25 cellular contexts compared by ENCODE assay signal in the genomic region with DNA sequence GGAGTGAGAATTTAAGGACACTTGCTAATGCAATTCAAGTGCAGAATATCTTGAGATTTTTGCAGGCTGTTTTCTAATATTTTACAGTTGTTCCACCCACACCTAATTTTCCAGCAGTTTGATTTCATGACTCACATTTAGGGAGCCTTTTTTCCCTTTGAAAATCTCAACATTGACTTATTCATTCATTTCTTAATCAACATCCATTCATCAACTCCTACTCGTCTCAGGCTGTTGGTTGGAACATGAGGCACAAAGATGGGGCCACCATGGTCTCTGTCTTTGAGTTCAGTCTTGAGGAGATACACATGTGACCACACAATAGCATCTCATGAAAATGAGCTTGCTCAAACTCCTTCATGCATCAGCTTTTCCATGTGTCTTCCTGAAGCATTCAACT.
"Had no signal": no experiment of that assay in that cellular context is flagged by ENCODE, and none has a peak within 500 bp of the region (broad histone marks: within the 10 kb centered on the region; RNA-seq: fewer than 3 reads in every experiment).

No MANE protein-coding gene starts in this region.

- H3K27ac ChIP-seq: SJSA1 had no signal

- H3K36me3 Mint-ChIP-seq: activated naive CD4-positive, alpha-beta T cell treated with anti-CD3 and anti-CD28 coated beads, Interleukin-2, amount 50 U/mL, for 24 hours; brain; WTC11 had no signal

- H3K4me3 Mint-ChIP-seq: activated CD8-positive, alpha-beta T cell treated with anti-CD3 and anti-CD28 coated beads, Interleukin-2, amount 10 ng/mL, durations not matched to agents 7 days and 5 days; activated naive CD4-positive, alpha-beta T cell treated with anti-CD3 and anti-CD28 coated beads, Interleukin-2, amount 50 U/mL, for 24 hours; brain; T-helper 1 cell treated with Interleukin-12 subunit alpha and Interleukin-12 subunit beta and Interleukin-4 antibody, amounts not matched to agents 30 μg/mL and 1 μg/mL, for 36 hours; WTC11 had no signal

- ATAC-seq: activated CD8-positive, alpha-beta T cell treated with anti-CD3 and anti-CD28 coated beads, Interleukin-2, amount 10 ng/mL, durations not matched to agents 7 days and 5 days; SK-N-SH treated with all-trans-retinoic acid at 6 μM for 48 hours; WTC11 had no signal

- H3K4me1 Mint-ChIP-seq: activated naive CD4-positive, alpha-beta T cell treated with anti-CD3 and anti-CD28 coated beads, Interleukin-2, amount 50 U/mL, for 24 hours had no signal

- H3K27me3 Mint-ChIP-seq: activated naive CD4-positive, alpha-beta T cell treated with anti-CD3 and anti-CD28 coated beads, Interleukin-2, amount 50 U/mL, for 24 hours had no signal

- H3K36me3 ChIP-seq: ascending aorta, SJSA1 had no signal

- H3K4me3 ChIP-seq: ascending aorta, SJSA1 had no signal

- H3K27ac Mint-ChIP-seq: activated CD8-positive, alpha-beta T cell treated with anti-CD3 and anti-CD28 coated beads, Interleukin-2, amount 10 ng/mL, durations not matched to agents 7 days and 5 days; activated naive CD4-positive, alpha-beta T cell treated with anti-CD3 and anti-CD28 coated beads, Interleukin-2, amount 50 U/mL, for 24 hours; brain; T-helper 1 cell treated with Interleukin-12 subunit alpha and Interleukin-12 subunit beta and Interleukin-4 antibody, amounts not matched to agents 30 μg/mL and 1 μg/mL, for 36 hours; WTC11 had no signal

- H3K27me3 ChIP-seq: ascending aorta had no signal

- H3K9me3 Mint-ChIP-seq: activated naive CD4-positive, alpha-beta T cell treated with anti-CD3 and anti-CD28 coated beads, Interleukin-2, amount 50 U/mL, for 24 hours; T-helper 1 cell treated with Interleukin-12 subunit alpha and Interleukin-12 subunit beta and Interleukin-4 antibody, amounts not matched to agents 30 μg/mL and 1 μg/mL, for 36 hours had no signal

- H3K9me3 ChIP-seq: ascending aorta, SJSA1 had no signal

- DNase-seq: activated CD4-positive, alpha-beta T cell treated with anti-CD3 and anti-CD28 coated beads for 48 hours; activated CD4-positive, alpha-beta T cell treated with anti-CD3 and anti-CD28 coated beads, Interleukin-2, amount 50 U/mL, for 4 hours; activated CD4-positive, CD25-positive, alpha-beta regulatory T cell treated with anti-CD3 and anti-CD28 coated beads, Interleukin-2, amount 50 U/mL, for 72 hours; activated CD8-positive, alpha-beta memory T cell treated with anti-CD3 and anti-CD28 coated beads, Interleukin-2, amount 50 U/mL, for 48 hours; activated CD8-positive, alpha-beta T cell treated with anti-CD3 and anti-CD28 coated beads, Interleukin-2, amount 10 ng/mL, durations not matched to agents 7 days and 5 days; activated naive CD4-positive, alpha-beta T cell; activated T-cell treated with anti-CD3 and anti-CD28 coated beads, Interleukin-2, amount 50 U/mL, for 1 hour; amniotic stem cell; caudate nucleus; Kasumi-1; KBM-7; NCI-H1105 treated with DMSO at 0.1 percent for 48 hours; NCI-H1436 treated with DMSO at 0.1 percent for 48 hours; NCI-H187; NCI-H2081; NCI-H510A treated with DMSO at 0.1 percent for 48 hours; NCI-H69; SHP77 had no signal
